ENCODE assay signal across 2 cellular contexts in genomic region chr2:61057562-61057961, GRCh38.
TF ChIP-seq lines count a peak whose summit lies in the region.

No MANE protein-coding gene starts in this region.

TF ChIP-seq in HCT116, 20 proteins besides CTCF, POLR2A, EP300 and RAD21 (continued from another document):
- no peak for TF ChIP-seq ZBTB33 (IDR thresholded peaks at IDR 0.05; ENCODE audit: extremely low read depth, insufficient replicate concordance, low read length)

TF ChIP-seq in WTC11, 78 proteins besides CTCF, POLR2A, EP300 and RAD21 (continued from another document):
- TF ChIP-seq, protein P1, sequence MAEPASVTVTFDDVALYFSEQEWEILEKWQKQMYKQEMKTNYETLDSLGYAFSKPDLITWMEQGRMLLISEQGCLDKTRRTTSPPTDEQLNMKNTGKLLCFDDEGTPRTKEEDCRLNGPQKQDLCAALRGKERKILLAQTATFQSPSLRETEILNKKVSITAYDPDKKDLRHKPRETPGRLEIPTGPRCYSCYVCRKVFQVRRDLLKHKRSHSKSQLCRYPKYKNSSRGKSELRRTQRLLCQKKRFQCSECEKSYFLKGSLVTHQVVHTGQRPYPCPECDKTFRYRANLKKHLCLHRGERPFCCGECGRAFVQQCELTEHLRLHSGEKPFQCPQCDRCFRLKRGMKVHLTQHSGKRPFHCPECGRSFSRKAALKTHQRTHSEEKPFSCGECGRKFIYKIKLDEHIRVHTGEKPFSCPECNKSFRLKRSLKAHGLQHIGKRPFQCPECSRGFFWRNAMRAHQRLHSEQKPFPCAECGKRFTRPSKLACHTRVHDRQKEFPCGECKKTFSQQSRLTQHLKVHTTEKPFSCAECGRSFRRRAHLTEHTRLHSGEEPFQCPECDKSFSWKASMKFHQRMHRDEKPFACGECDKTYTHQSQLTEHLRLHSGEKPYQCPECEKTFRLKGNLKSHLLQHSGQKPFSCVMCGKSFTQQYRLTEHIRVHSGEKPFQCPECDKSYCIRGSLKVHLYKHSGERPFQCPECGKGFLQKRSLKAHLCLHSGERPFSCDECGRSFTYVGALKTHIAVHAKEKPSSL (CRISPR knock-in tag; conservative IDR thresholded peaks at IDR 0.05): no peak
- no peak for TF ChIP-seq ATF1 (CRISPR knock-in tag; IDR thresholded peaks at IDR 0.05)
